ENCODE assay signal across 1 cellular context in the genomic region with DNA sequence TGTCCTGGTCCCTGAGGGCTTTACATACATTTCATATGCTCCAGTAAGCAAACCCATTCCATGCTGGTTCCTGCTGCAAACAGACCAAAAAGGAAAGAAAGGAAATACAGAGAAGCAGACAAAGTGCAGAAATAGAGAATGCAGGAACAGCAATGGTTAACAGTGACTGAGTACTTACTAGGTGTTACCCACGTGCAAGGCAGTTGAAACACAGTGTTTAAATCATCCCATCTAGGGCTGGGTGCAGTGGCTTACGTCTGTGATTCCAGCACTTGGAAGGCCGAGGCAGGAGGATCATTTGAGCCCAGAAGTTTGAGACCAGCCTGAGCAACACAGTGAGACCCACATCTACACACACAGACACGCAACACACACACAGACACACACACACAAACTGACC.
TF ChIP-seq lines count a peak whose summit lies in the region.

No MANE protein-coding gene starts in this region.

TF ChIP-seq in HepG2, 621 proteins besides CTCF, POLR2A, EP300 and RAD21:
- TF ChIP-seq ZNF383 (CRISPR knock-in tag; IDR thresholded peaks at IDR 0.05; ENCODE audit: borderline replicate concordance) (no peak), ZNF775 (CRISPR knock-in tag; IDR thresholded peaks at IDR 0.05; ENCODE audit: borderline replicate concordance) (no peak), KLF15 (CRISPR knock-in tag; IDR thresholded peaks at IDR 0.05; ENCODE audit: borderline replicate concordance) (no peak), ARHGAP35 (CRISPR knock-in tag; IDR thresholded peaks at IDR 0.05; ENCODE audit: borderline replicate concordance) (no peak), PHF8 (CRISPR knock-in tag; IDR thresholded peaks at IDR 0.05) (no peak), ZNF468 (CRISPR knock-in tag; IDR thresholded peaks at IDR 0.05) (no peak), ZNF205 (CRISPR knock-in tag; IDR thresholded peaks at IDR 0.05) (no peak), TBP (CRISPR knock-in tag; IDR thresholded peaks at IDR 0.05) (no peak), TCF7 (IDR thresholded peaks at IDR 0.05; ENCODE audit: low read depth) (no peak)
- TF ChIP-seq, protein P1, sequence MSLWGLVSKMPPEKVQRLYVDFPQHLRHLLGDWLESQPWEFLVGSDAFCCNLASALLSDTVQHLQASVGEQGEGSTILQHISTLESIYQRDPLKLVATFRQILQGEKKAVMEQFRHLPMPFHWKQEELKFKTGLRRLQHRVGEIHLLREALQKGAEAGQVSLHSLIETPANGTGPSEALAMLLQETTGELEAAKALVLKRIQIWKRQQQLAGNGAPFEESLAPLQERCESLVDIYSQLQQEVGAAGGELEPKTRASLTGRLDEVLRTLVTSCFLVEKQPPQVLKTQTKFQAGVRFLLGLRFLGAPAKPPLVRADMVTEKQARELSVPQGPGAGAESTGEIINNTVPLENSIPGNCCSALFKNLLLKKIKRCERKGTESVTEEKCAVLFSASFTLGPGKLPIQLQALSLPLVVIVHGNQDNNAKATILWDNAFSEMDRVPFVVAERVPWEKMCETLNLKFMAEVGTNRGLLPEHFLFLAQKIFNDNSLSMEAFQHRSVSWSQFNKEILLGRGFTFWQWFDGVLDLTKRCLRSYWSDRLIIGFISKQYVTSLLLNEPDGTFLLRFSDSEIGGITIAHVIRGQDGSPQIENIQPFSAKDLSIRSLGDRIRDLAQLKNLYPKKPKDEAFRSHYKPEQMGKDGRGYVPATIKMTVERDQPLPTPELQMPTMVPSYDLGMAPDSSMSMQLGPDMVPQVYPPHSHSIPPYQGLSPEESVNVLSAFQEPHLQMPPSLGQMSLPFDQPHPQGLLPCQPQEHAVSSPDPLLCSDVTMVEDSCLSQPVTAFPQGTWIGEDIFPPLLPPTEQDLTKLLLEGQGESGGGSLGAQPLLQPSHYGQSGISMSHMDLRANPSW (CRISPR knock-in tag; IDR thresholded peaks at IDR 0.05; ENCODE audit: borderline replicate concordance): no peak
